Comparison of ENCODE assay signal across 9 cellular contexts in genomic region chr1:26170472-26170821, GRCh38. TPM values are rescaled to one million over a fixed set of nuclear protein-coding genes. Genes with fewer than 3 reads are reported as not detected.
A peak's percentile ranks its signal among the peaks of the same experiment; 100 is the strongest.
DNase-seq lines count a peak whose midpoint lies in the region; ATAC-seq, FAIRE-seq and TF ChIP-seq lines count a peak whose summit lies in the region.
"Had no signal": no experiment of that assay in that cellular context is flagged by ENCODE, and none has a peak within 500 bp of the region (broad histone marks: within the 10 kb centered on the region; RNA-seq: fewer than 3 reads in every experiment).

No MANE protein-coding gene starts in this region.

- ATAC-seq in HepG2 (peak; percentile 4; the same call in 1 of the 3 replicates), thoracic aorta (ENCODE audit: insufficient number of reproducible peaks, low FRiP score, low read depth) (no peak), HG03439 (IDR thresholded peaks at IDR 0.05; ENCODE audit: unreplicated experiment) (no peak)

- H3K79me2 ChIP-seq in HepG2 (ENCODE audit: insufficient read depth, low read length): peaks cover 7% of the 10 kb centered on the region

- H3K27me3 ChIP-seq in HepG2 (ENCODE audit: control insufficient read depth in 1 of 2, insufficient read depth in 2 of 2, low read length in 2 of 2): peaks cover 0 to 6% of the 10 kb centered on the region in 2 experiments; a peak in 3 of 5 replicates
- H3K27me3 ChIP-seq in thoracic aorta (replicated peaks; ENCODE audit: insufficient read depth): no peaks in the 10 kb centered on the region

- peak overlapping the region; percentile 96 for H3K4me3 Mint-ChIP-seq in activated CD4-positive, alpha-beta T cell treated with anti-CD3 and anti-CD28 coated beads, Interleukin-2, amount 10 ng/mL, durations not matched to agents 24 days and 14 days

- FAIRE-seq in HepG2 (lab: Jason Lieb, UNC): no peak

- peak overlapping the region; percentile 94 for H3K4me2 ChIP-seq in HepG2 (ENCODE audit: low read depth, low read length)

- in situ Hi-C loops in astrocyte of the cerebellum (cut with HindIII; ENCODE audit: low sequenced_read_pairs): no loop called here
- in situ Hi-C loops in HepG2 (cut with HindIII; ENCODE audit: extremely low pct_ligation_motif_present, low pct_unique_long_range_greater_than_20kb): no loop called here

- H3K36me3 Mint-ChIP-seq in activated CD4-positive, alpha-beta T cell treated with anti-CD3 and anti-CD28 coated beads, Interleukin-2, amount 10 ng/mL, durations not matched to agents 24 days and 14 days (ENCODE audit: low read depth): peaks cover 8% of the 10 kb centered on the region

- TF ChIP-seq RAD21 in HepG2 (CRISPR knock-in tag; IDR thresholded peaks at IDR 0.05): no peak

- CTCF ChIA-PET in HepG2 (lab: Yijun Ruan, JAX; ENCODE audit: low intra/inter-chr PET ratio, low total read pairs): interaction anchor here (2.3 kb wide), 1 partner anchor 63 kb away, joined by 11 read pairs; the partner anchor contains the start of gene CEP85

- H3K27ac Mint-ChIP-seq in activated CD4-positive, alpha-beta T cell treated with anti-CD3 and anti-CD28 coated beads, Interleukin-2, amount 10 ng/mL, durations not matched to agents 24 days and 14 days: peak overlapping the region; percentile 92

- H3K4me3 ChIP-seq in astrocyte of the cerebellum (ENCODE audit: low read depth, low read length) (peak overlapping the region; percentile 91), HepG2 (replicated peaks in 1 of 3; ENCODE audit: insufficient read depth in 1 of 3, low read depth in 2 of 3, low read length in 3 of 3) (peak overlapping the region; percentile 83 to 91 (median 90)), thoracic aorta (peak overlapping the region; percentile 86)

- H3K27ac ChIP-seq in HepG2 (ENCODE audit: extremely low read length, insufficient read depth, low read length): peak overlapping the region; percentile 60
- H3K27ac ChIP-seq in thoracic aorta: no peak overlapping the region

- intact Hi-C loops in activated CD4-positive, alpha-beta T cell treated with anti-CD3 and anti-CD28 coated beads, Interleukin-2, amount 10 ng/mL, durations not matched to agents 24 days and 14 days (cut with micrococcal nuclease): no loop called here
- intact Hi-C loops in HepG2 (cut with micrococcal nuclease; ENCODE audit: unreplicated experiment): no loop called here

- H3K36me3 ChIP-seq in HepG2 (replicated peaks in 1 of 2; ENCODE audit: control insufficient read depth in 1 of 2, insufficient read depth in 2 of 2, low read length in 2 of 2) (no peaks in the 10 kb centered on the region), thoracic aorta (no peaks in the 10 kb centered on the region)

- TF ChIP-seq POLR2A in HepG2 (IDR thresholded peaks at IDR 0.05; ENCODE audit: insufficient read depth in 1 of 2, low read depth in 2 of 2, low read length in 2 of 2): no peak

- TF ChIP-seq CTCF in astrocyte of the cerebellum (IDR thresholded peaks at IDR 0.05; ENCODE audit: low read depth, low read length, missing control alignments) (no peak), HepG2 (CRISPR knock-in tag; IDR thresholded peaks at IDR 0.05) (no peak), thoracic aorta (IDR thresholded peaks at IDR 0.05) (no peak)

- H3K9me3 ChIP-seq in HepG2 (ENCODE audit: low read length) (no peaks in the 10 kb centered on the region), thoracic aorta (no peaks in the 10 kb centered on the region)

- H2AFZ ChIP-seq in HepG2 (ENCODE audit: low read length): no peak overlapping the region

- TF ChIP-seq EP300 in HepG2 (IDR thresholded peaks at IDR 0.05; ENCODE audit: low read depth in 2 of 2, low read length in 2 of 2) (no peak), HepG2 (CRISPR knock-in tag; IDR thresholded peaks at IDR 0.05; ENCODE audit: borderline replicate concordance) (no peak)

- BruUV-seq in HepG2 (replicated peaks; lab: Mats Ljungman, UMichigan): no TSS peak

- H3K4me1 ChIP-seq in HepG2 (ENCODE audit: insufficient read depth, low read length) (peaks cover 21% of the 10 kb centered on the region), thoracic aorta (ENCODE audit: control insufficient read depth in 1 of 2, low read depth in 2 of 2) (peaks cover 5 to 13% of the 10 kb centered on the region in 2 donors)

- no peaks in the 10 kb centered on the region for H4K20me1 ChIP-seq in HepG2 (ENCODE audit: insufficient read depth, low read length)

- peaks cover 4% of the 10 kb centered on the region for H3K27me3 Mint-ChIP-seq in activated CD4-positive, alpha-beta T cell treated with anti-CD3 and anti-CD28 coated beads, Interleukin-2, amount 10 ng/mL, durations not matched to agents 24 days and 14 days

- POLR2A ChIA-PET in HepG2 (lab: Yijun Ruan, JAX): interaction anchor here (0.6 to 1.6 kb wide), 9 partner anchors 8 to 350 kb away, joined by 3 to 31 read pairs (median 3); partner anchors contain the start of genes CEP85, MTFR1L and PDIK1L

- WGBS in HepG2 (ENCODE audit: low lambda C conversion rate): 30% methylated on average over 8 of the region's 9 CpGs

- peak overlapping the region; percentile 88 for H3K9ac ChIP-seq in HepG2 (ENCODE audit: insufficient read depth, low read depth, low read length)

- DNase-seq in activated CD4-positive, alpha-beta T cell treated with anti-CD3 and anti-CD28 coated beads, Interleukin-2, amount 10 ng/mL, durations not matched to agents 24 days and 14 days: peak; percentile 57
- no peak for DNase-seq in activated CD4-positive, alpha-beta T cell treated with anti-CD3 and anti-CD28 coated beads, Interleukin-2, amount 50 U/mL, for 1 hour
- no peak for DNase-seq in astrocyte of the cerebellum (ENCODE audit: low read depth)
- DNase-seq in HepG2 (ENCODE audit: low spot score): no peak
- DNase-seq in thoracic aorta (ENCODE audit: low spot score): no peak
- DNase-seq in COLO668 (lab: John Stamatoyannopoulos, UW; ENCODE audit: unreplicated experiment): no peak
- no peak for DNase-seq in central memory CD4-positive, alpha-beta T cell

- no peaks in the 10 kb centered on the region for H3K9me3 Mint-ChIP-seq in activated CD4-positive, alpha-beta T cell treated with anti-CD3 and anti-CD28 coated beads, Interleukin-2, amount 10 ng/mL, durations not matched to agents 24 days and 14 days

- H3K4me1 Mint-ChIP-seq in activated CD4-positive, alpha-beta T cell treated with anti-CD3 and anti-CD28 coated beads, Interleukin-2, amount 10 ng/mL, durations not matched to agents 24 days and 14 days: peaks cover 21% of the 10 kb centered on the region

RNA-seq across cellular contexts. Expression of gene ZNF593, which starts 0.7 kb away (rescaled TPM):
- total RNA-seq in activated CD4-positive, alpha-beta T cell treated with anti-CD3 and anti-CD28 coated beads, Interleukin-2, amount 10 ng/mL, durations not matched to agents 24 days and 14 days: 84.0 and 87.1 TPM in 2 replicates
- 55.8 and 59.3 TPM in 2 replicates for total RNA-seq in HepG2 (2016; rRNA removed; fragmentation: Illumina TruSeq; extraction: Trizol)
- 52.2 and 57.2 TPM in 2 replicates for total RNA-seq in HepG2 (2016; cell fraction: cytosol; rRNA removed; fragmentation: Illumina TruSeq; extraction: Trizol; ENCODE audit: low read depth)
- 56.8 and 58.5 TPM in 2 replicates for total RNA-seq in HepG2 (2016; cell fraction: insoluble cytoplasmic fraction; rRNA removed; fragmentation: Illumina TruSeq; extraction: Trizol)
- total RNA-seq in HepG2 (2016; cell fraction: membrane; rRNA removed; fragmentation: Illumina TruSeq; extraction: Trizol): 56.1 and 57.7 TPM in 2 replicates
- 17.8 and 21.4 TPM in 2 replicates for total RNA-seq in HepG2 (2016; cell fraction: nucleus; rRNA removed; fragmentation: Illumina TruSeq; extraction: Trizol)
- 37.3 and 43.0 TPM in 2 replicates for polyA plus RNA-seq in HepG2 (2011; rRNA removed)
- polyA plus RNA-seq in HepG2 (2011; cell fraction: cytosol; rRNA removed): 48.9 and 77.5 TPM in 2 replicates
- polyA plus RNA-seq in HepG2 (2011; cell fraction: nucleus; rRNA removed): 42.4 and 44.7 TPM in 2 replicates
- 23.3 and 41.2 TPM in 2 replicates for polyA plus RNA-seq in HepG2 (2012)
- polyA plus RNA-seq in HepG2 (2016; cell fraction: cytosol; fragmentation: Illumina TruSeq; extraction: Trizol; ENCODE audit: low read depth): 60.3 and 61.5 TPM in 2 replicates
- 63.8 and 68.9 TPM in 2 replicates for polyA plus RNA-seq in HepG2 (2016; cell fraction: insoluble cytoplasmic fraction; fragmentation: Illumina TruSeq; extraction: Trizol; ENCODE audit: low read depth)
- 57.3 and 58.6 TPM in 2 replicates for polyA plus RNA-seq in HepG2 (2016; cell fraction: membrane; fragmentation: Illumina TruSeq; extraction: Trizol; ENCODE audit: low read depth)
- 41.8 and 47.8 TPM in 2 replicates for polyA plus RNA-seq in HepG2 (2016; cell fraction: nucleus; fragmentation: Illumina TruSeq; extraction: Trizol; ENCODE audit: insufficient read depth, low read depth)
- polyA minus RNA-seq in HepG2 (2011; rRNA and poly(A)+ RNA removed; ENCODE audit: low replicate concordance): 17.7 and 18.6 TPM in 2 replicates
- polyA minus RNA-seq in HepG2 (2011; cell fraction: cytosol; rRNA and poly(A)+ RNA removed): 12.2 and 17.8 TPM in 2 replicates
- 8.8 and 10.2 TPM in 2 replicates for polyA minus RNA-seq in HepG2 (2011; cell fraction: nucleus; rRNA and poly(A)+ RNA removed)
- 10 to 100 TPM; 14.4 to 20.5 TPM for total RNA-seq in thoracic aorta

RNA-seq across cellular contexts. Expression of gene ZNF593OS, which starts 1.2 kb away (rescaled TPM):
- total RNA-seq in activated CD4-positive, alpha-beta T cell treated with anti-CD3 and anti-CD28 coated beads, Interleukin-2, amount 10 ng/mL, durations not matched to agents 24 days and 14 days: not detected in 2 replicates
- total RNA-seq in HepG2 (2016; rRNA removed; fragmentation: Illumina TruSeq; extraction: Trizol) (not detected in 2 replicates), thoracic aorta (not detected)
- not detected in 2 replicates for total RNA-seq in HepG2 (2016; cell fraction: cytosol; rRNA removed; fragmentation: Illumina TruSeq; extraction: Trizol; ENCODE audit: low read depth)
- not detected in 2 replicates for total RNA-seq in HepG2 (2016; cell fraction: insoluble cytoplasmic fraction; rRNA removed; fragmentation: Illumina TruSeq; extraction: Trizol)
- total RNA-seq in HepG2 (2016; cell fraction: membrane; rRNA removed; fragmentation: Illumina TruSeq; extraction: Trizol): not detected in 2 replicates
- total RNA-seq in HepG2 (2016; cell fraction: nucleus; rRNA removed; fragmentation: Illumina TruSeq; extraction: Trizol): not detected in 2 replicates
- not detected in 2 replicates for polyA plus RNA-seq in HepG2 (2011; rRNA removed)
- polyA plus RNA-seq in HepG2 (2011; cell fraction: cytosol; rRNA removed): not detected in 2 replicates
- not detected in 2 replicates for polyA plus RNA-seq in HepG2 (2011; cell fraction: nucleus; rRNA removed)
- polyA plus RNA-seq in HepG2 (2012): 0.47 and 0.69 TPM in 2 replicates
- polyA plus RNA-seq in HepG2 (2016; cell fraction: cytosol; fragmentation: Illumina TruSeq; extraction: Trizol; ENCODE audit: low read depth): not detected in 2 replicates
- polyA plus RNA-seq in HepG2 (2016; cell fraction: insoluble cytoplasmic fraction; fragmentation: Illumina TruSeq; extraction: Trizol; ENCODE audit: low read depth): not detected in 2 replicates
- not detected in 2 replicates for polyA plus RNA-seq in HepG2 (2016; cell fraction: membrane; fragmentation: Illumina TruSeq; extraction: Trizol; ENCODE audit: low read depth)
- polyA plus RNA-seq in HepG2 (2016; cell fraction: nucleus; fragmentation: Illumina TruSeq; extraction: Trizol; ENCODE audit: insufficient read depth, low read depth): not detected in 2 replicates
- polyA minus RNA-seq in HepG2 (2011; rRNA and poly(A)+ RNA removed; ENCODE audit: low replicate concordance): not detected in 2 replicates
- polyA minus RNA-seq in HepG2 (2011; cell fraction: cytosol; rRNA and poly(A)+ RNA removed): not detected in 2 replicates
- polyA minus RNA-seq in HepG2 (2011; cell fraction: nucleus; rRNA and poly(A)+ RNA removed): not detected in 2 replicates

RNA-seq across cellular contexts. Expression of gene C1orf232, which starts 1.7 kb away (rescaled TPM):
- not detected in 2 replicates for total RNA-seq in activated CD4-positive, alpha-beta T cell treated with anti-CD3 and anti-CD28 coated beads, Interleukin-2, amount 10 ng/mL, durations not matched to agents 24 days and 14 days
- total RNA-seq in HepG2 (2016; rRNA removed; fragmentation: Illumina TruSeq; extraction: Trizol) (not detected in 2 replicates), thoracic aorta (not detected)
- total RNA-seq in HepG2 (2016; cell fraction: cytosol; rRNA removed; fragmentation: Illumina TruSeq; extraction: Trizol; ENCODE audit: low read depth): not detected in 2 replicates
- not detected in 2 replicates for total RNA-seq in HepG2 (2016; cell fraction: insoluble cytoplasmic fraction; rRNA removed; fragmentation: Illumina TruSeq; extraction: Trizol)
- total RNA-seq in HepG2 (2016; cell fraction: membrane; rRNA removed; fragmentation: Illumina TruSeq; extraction: Trizol): not detected in 2 replicates
- total RNA-seq in HepG2 (2016; cell fraction: nucleus; rRNA removed; fragmentation: Illumina TruSeq; extraction: Trizol): not detected in 2 replicates
- polyA plus RNA-seq in HepG2 (2011; rRNA removed): not detected in 2 replicates
- not detected in 2 replicates for polyA plus RNA-seq in HepG2 (2011; cell fraction: cytosol; rRNA removed)
- not detected in 2 replicates for polyA plus RNA-seq in HepG2 (2011; cell fraction: nucleus; rRNA removed)
- not detected in 2 replicates for polyA plus RNA-seq in HepG2 (2012)
- polyA plus RNA-seq in HepG2 (2016; cell fraction: cytosol; fragmentation: Illumina TruSeq; extraction: Trizol; ENCODE audit: low read depth): not detected in 2 replicates
- not detected in 2 replicates for polyA plus RNA-seq in HepG2 (2016; cell fraction: insoluble cytoplasmic fraction; fragmentation: Illumina TruSeq; extraction: Trizol; ENCODE audit: low read depth)
- polyA plus RNA-seq in HepG2 (2016; cell fraction: membrane; fragmentation: Illumina TruSeq; extraction: Trizol; ENCODE audit: low read depth): not detected in 2 replicates
- polyA plus RNA-seq in HepG2 (2016; cell fraction: nucleus; fragmentation: Illumina TruSeq; extraction: Trizol; ENCODE audit: insufficient read depth, low read depth): not detected in 2 replicates
- not detected in 2 replicates for polyA minus RNA-seq in HepG2 (2011; rRNA and poly(A)+ RNA removed; ENCODE audit: low replicate concordance)
- polyA minus RNA-seq in HepG2 (2011; cell fraction: cytosol; rRNA and poly(A)+ RNA removed): not detected in 2 replicates
- not detected in 2 replicates for polyA minus RNA-seq in HepG2 (2011; cell fraction: nucleus; rRNA and poly(A)+ RNA removed)
- polyA plus RNA-seq: adipose tissue had no signal

RNA-seq across cellular contexts. Expression of gene CNKSR1, which starts 6.8 kb away (rescaled TPM):
- total RNA-seq in activated CD4-positive, alpha-beta T cell treated with anti-CD3 and anti-CD28 coated beads, Interleukin-2, amount 10 ng/mL, durations not matched to agents 24 days and 14 days: 4.0 and 6.2 TPM in 2 replicates
- total RNA-seq in HepG2 (2016; rRNA removed; fragmentation: Illumina TruSeq; extraction: Trizol) (1.5 and 3.4 TPM in 2 replicates), thoracic aorta (10 to 100 TPM in 1 of 2 donors, 1 to 10 TPM in 1; 5.8 to 17.5 TPM)
- total RNA-seq in HepG2 (2016; cell fraction: cytosol; rRNA removed; fragmentation: Illumina TruSeq; extraction: Trizol; ENCODE audit: low read depth): 0.71 and 1.3 TPM in 2 replicates
- total RNA-seq in HepG2 (2016; cell fraction: insoluble cytoplasmic fraction; rRNA removed; fragmentation: Illumina TruSeq; extraction: Trizol): 1.8 and 3.1 TPM in 2 replicates
- total RNA-seq in HepG2 (2016; cell fraction: membrane; rRNA removed; fragmentation: Illumina TruSeq; extraction: Trizol): 1.1 TPM in 2 replicates
- 3.7 and 5.8 TPM in 2 replicates for total RNA-seq in HepG2 (2016; cell fraction: nucleus; rRNA removed; fragmentation: Illumina TruSeq; extraction: Trizol)
- polyA plus RNA-seq in HepG2 (2011; rRNA removed): 8.9 and 9.7 TPM in 2 replicates
- polyA plus RNA-seq in HepG2 (2011; cell fraction: cytosol; rRNA removed): 2.4 and 2.7 TPM in 2 replicates
- polyA plus RNA-seq in HepG2 (2011; cell fraction: nucleus; rRNA removed): 64.0 and 70.5 TPM in 2 replicates
- 6.1 and 6.7 TPM in 2 replicates for polyA plus RNA-seq in HepG2 (2012)
- polyA plus RNA-seq in HepG2 (2016; cell fraction: cytosol; fragmentation: Illumina TruSeq; extraction: Trizol; ENCODE audit: low read depth): 0.33 and 0.35 TPM in 2 replicates
- polyA plus RNA-seq in HepG2 (2016; cell fraction: insoluble cytoplasmic fraction; fragmentation: Illumina TruSeq; extraction: Trizol; ENCODE audit: low read depth): 1.9 and 2.0 TPM in 2 replicates
- 0.60 and 0.72 TPM in 2 replicates for polyA plus RNA-seq in HepG2 (2016; cell fraction: membrane; fragmentation: Illumina TruSeq; extraction: Trizol; ENCODE audit: low read depth)
- 15.4 and 19.4 TPM in 2 replicates for polyA plus RNA-seq in HepG2 (2016; cell fraction: nucleus; fragmentation: Illumina TruSeq; extraction: Trizol; ENCODE audit: insufficient read depth, low read depth)
- polyA minus RNA-seq in HepG2 (2011; rRNA and poly(A)+ RNA removed; ENCODE audit: low replicate concordance): 9.4 and 12.9 TPM in 2 replicates
- polyA minus RNA-seq in HepG2 (2011; cell fraction: cytosol; rRNA and poly(A)+ RNA removed): 2.0 and 4.8 TPM in 2 replicates
- polyA minus RNA-seq in HepG2 (2011; cell fraction: nucleus; rRNA and poly(A)+ RNA removed): 16.1 and 21.8 TPM in 2 replicates

RNA-seq across cellular contexts. Expression of gene FAM110D, which starts 11.6 kb away (rescaled TPM):
- 0.07 and 0.09 TPM in 2 replicates for total RNA-seq in activated CD4-positive, alpha-beta T cell treated with anti-CD3 and anti-CD28 coated beads, Interleukin-2, amount 10 ng/mL, durations not matched to agents 24 days and 14 days
- total RNA-seq in HepG2 (2016; rRNA removed; fragmentation: Illumina TruSeq; extraction: Trizol): not detected in 2 replicates
- not detected in 2 replicates for total RNA-seq in HepG2 (2016; cell fraction: cytosol; rRNA removed; fragmentation: Illumina TruSeq; extraction: Trizol; ENCODE audit: low read depth)
- not detected in 2 replicates for total RNA-seq in HepG2 (2016; cell fraction: insoluble cytoplasmic fraction; rRNA removed; fragmentation: Illumina TruSeq; extraction: Trizol)
- total RNA-seq in HepG2 (2016; cell fraction: membrane; rRNA removed; fragmentation: Illumina TruSeq; extraction: Trizol): not detected in 2 replicates
- not detected in 2 replicates for total RNA-seq in HepG2 (2016; cell fraction: nucleus; rRNA removed; fragmentation: Illumina TruSeq; extraction: Trizol)
- not detected in 2 replicates for polyA plus RNA-seq in HepG2 (2011; rRNA removed)
- polyA plus RNA-seq in HepG2 (2011; cell fraction: cytosol; rRNA removed): not detected in 2 replicates
- not detected in 2 replicates for polyA plus RNA-seq in HepG2 (2011; cell fraction: nucleus; rRNA removed)
- not detected in 2 replicates for polyA plus RNA-seq in HepG2 (2012)
- polyA plus RNA-seq in HepG2 (2016; cell fraction: cytosol; fragmentation: Illumina TruSeq; extraction: Trizol; ENCODE audit: low read depth): not detected in 2 replicates
- polyA plus RNA-seq in HepG2 (2016; cell fraction: insoluble cytoplasmic fraction; fragmentation: Illumina TruSeq; extraction: Trizol; ENCODE audit: low read depth): not detected in 2 replicates
- not detected in 2 replicates for polyA plus RNA-seq in HepG2 (2016; cell fraction: membrane; fragmentation: Illumina TruSeq; extraction: Trizol; ENCODE audit: low read depth)
- polyA plus RNA-seq in HepG2 (2016; cell fraction: nucleus; fragmentation: Illumina TruSeq; extraction: Trizol; ENCODE audit: insufficient read depth, low read depth): not detected in 2 replicates
- polyA minus RNA-seq in HepG2 (2011; rRNA and poly(A)+ RNA removed; ENCODE audit: low replicate concordance): 0.07 TPM in 1 of 2 replicates, not detected in the other
- polyA minus RNA-seq in HepG2 (2011; cell fraction: cytosol; rRNA and poly(A)+ RNA removed): not detected in 2 replicates
- 0.13 and 0.25 TPM in 2 replicates for polyA minus RNA-seq in HepG2 (2011; cell fraction: nucleus; rRNA and poly(A)+ RNA removed)
- total RNA-seq in thoracic aorta: 10 to 100 TPM in 1 of 2 donors, 1 to 10 TPM in 1; 9.9 to 10.6 TPM
